ENCODE assay signal across 8 cellular contexts in genomic region chr5:109691248-109691574, GRCh38. TPM values are rescaled to one million over a fixed set of nuclear protein-coding genes. Genes with fewer than 3 reads are reported as not detected.
A peak's percentile ranks its signal among the peaks of the same experiment; 100 is the strongest.
DNase-seq lines count a peak whose midpoint lies in the region; ATAC-seq and TF ChIP-seq lines count a peak whose summit lies in the region.

No MANE protein-coding gene starts in this region.

- peak overlapping the region; percentile 89 for H3K27ac Mint-ChIP-seq in activated naive CD8-positive, alpha-beta T cell treated with anti-CD3 and anti-CD28 coated beads for 36 hours

- H3K36me3 ChIP-seq in left ventricle myocardium inferior: no peaks in the 10 kb centered on the region
- H3K36me3 ChIP-seq in left lung: no peaks in the 10 kb centered on the region
- H3K36me3 ChIP-seq in tibial artery: no peaks in the 10 kb centered on the region

- ATAC-seq in left lung: no peak
- no peak for ATAC-seq in GM18873 (IDR thresholded peaks at IDR 0.05; ENCODE audit: low FRiP score, unreplicated experiment)

- DNase-seq in left ventricle myocardium inferior (no peak), cardiac septum (ENCODE audit: low spot score) (no peak), left lung (no peak), tibial artery (no peak), NCI-H82 treated with DMSO at 0.1 percent for 48 hours (lab: John Stamatoyannopoulos, UW; ENCODE audit: unreplicated experiment) (no peak), GDM1 (lab: John Stamatoyannopoulos, UW) (no peak)
- DNase-seq in activated naive CD8-positive, alpha-beta T cell treated with anti-CD3 and anti-CD28 coated beads for 36 hours: no peak

- peaks cover 4% of the 10 kb centered on the region for H3K9me3 Mint-ChIP-seq in activated naive CD8-positive, alpha-beta T cell treated with anti-CD3 and anti-CD28 coated beads for 36 hours

- intact Hi-C loops in left ventricle myocardium inferior (cut with micrococcal nuclease) (no loop called here), cardiac septum (cut with DNase I) (no loop called here), left lung (cut with DNase I) (no loop called here), tibial artery (cut with DNase I; ENCODE audit: low total_unique reads) (loop anchor here (5.0 to 10.0 kb wide), 3 partner anchors 306 to 1404 kb away; partner anchors contain the start of gene WDR36)

- H3K9me3 ChIP-seq in left ventricle myocardium inferior (replicated peaks) (peaks cover 11% of the 10 kb centered on the region), left lung (no peaks in the 10 kb centered on the region), tibial artery (peaks cover 0 to 5% (median 0%) of the 10 kb centered on the region in 3 donors)

- H3K4me3 ChIP-seq in left ventricle myocardium inferior (peak overlapping the region; percentile 95), left lung (peak overlapping the region; percentile 90 to 91), tibial artery (peak overlapping the region; percentile 75 to 93)

- peak overlapping the region; percentile 87 for H3K4me3 Mint-ChIP-seq in activated naive CD8-positive, alpha-beta T cell treated with anti-CD3 and anti-CD28 coated beads for 36 hours

- H3K4me1 ChIP-seq in left ventricle myocardium inferior: peaks cover 57% of the 10 kb centered on the region
- H3K4me1 ChIP-seq in left lung: peaks cover 21 to 52% of the 10 kb centered on the region in 2 donors
- peaks cover 0 to 49% (median 36%) of the 10 kb centered on the region in 4 donors for H3K4me1 ChIP-seq in tibial artery

- peaks cover 50% of the 10 kb centered on the region for H3K4me1 Mint-ChIP-seq in activated naive CD8-positive, alpha-beta T cell treated with anti-CD3 and anti-CD28 coated beads for 36 hours

- H3K27ac ChIP-seq in left ventricle myocardium inferior (replicated peaks): peak overlapping the region; percentile 98
- H3K27ac ChIP-seq in left lung: peak overlapping the region; percentile 97 to 98
- H3K27ac ChIP-seq in tibial artery: peak overlapping the region; percentile 96 to 98

- no peaks in the 10 kb centered on the region for H3K27me3 Mint-ChIP-seq in activated naive CD8-positive, alpha-beta T cell treated with anti-CD3 and anti-CD28 coated beads for 36 hours

- H3K27me3 ChIP-seq in left ventricle myocardium inferior (ENCODE audit: low read depth) (no peaks in the 10 kb centered on the region), left lung (no peaks in the 10 kb centered on the region), tibial artery (no peaks in the 10 kb centered on the region)

- H3K36me3 Mint-ChIP-seq in activated naive CD8-positive, alpha-beta T cell treated with anti-CD3 and anti-CD28 coated beads for 36 hours: peaks cover 25% of the 10 kb centered on the region

- no peak for TF ChIP-seq CTCF in left ventricle myocardium inferior (IDR thresholded peaks at IDR 0.05; ENCODE audit: borderline replicate concordance)
- TF ChIP-seq CTCF in left lung (IDR thresholded peaks at IDR 0.05): no peak
- TF ChIP-seq CTCF in tibial artery (IDR thresholded peaks at IDR 0.05): peak in 1 of 2 experiments; percentile 13

RNA-seq across cellular contexts. Expression of gene MAN2A1, which starts 1.5 kb away (rescaled TPM):
- total RNA-seq in left ventricle myocardium inferior: 9.2 TPM
- 9.9 TPM for total RNA-seq in cardiac septum
- total RNA-seq in activated naive CD8-positive, alpha-beta T cell treated with anti-CD3 and anti-CD28 coated beads for 36 hours: 10 to 100 TPM; 28.7 to 28.8 TPM
- total RNA-seq in left lung: 10 to 100 TPM; 51.7 to 54.7 TPM
